ENCODE assay signal across 8 cellular contexts in genomic region chr2:152200562-152201465, GRCh38.
DNase-seq lines count a peak whose midpoint lies in the region; ATAC-seq and TF ChIP-seq lines count a peak whose summit lies in the region.

No MANE protein-coding gene starts in this region.

- no peak; the same call in 1 of the 2 replicates for TF ChIP-seq RAD21 in Ishikawa (IDR thresholded peaks at IDR 0.05; ENCODE audit: low read depth)

- ATAC-seq in activated naive CD8-positive, alpha-beta T cell treated with anti-CD3 and anti-CD28 coated beads, Interleukin-2, amount 50 U/mL, for 24 hours, result peak; percentile 99
- ATAC-seq in HG02981 (IDR thresholded peaks at IDR 0.05; ENCODE audit: unreplicated experiment) (no peak), HG03196 (IDR thresholded peaks at IDR 0.05; ENCODE audit: unreplicated experiment) (no peak)

- H3K27ac Mint-ChIP-seq in activated naive CD8-positive, alpha-beta T cell treated with anti-CD3 and anti-CD28 coated beads, Interleukin-2, amount 50 U/mL, for 24 hours, result no peak overlapping the region

- no peak overlapping the region for H3K4me3 Mint-ChIP-seq in activated naive CD8-positive, alpha-beta T cell treated with anti-CD3 and anti-CD28 coated beads, Interleukin-2, amount 50 U/mL, for 24 hours

- H3K27me3 Mint-ChIP-seq in activated naive CD8-positive, alpha-beta T cell treated with anti-CD3 and anti-CD28 coated beads, Interleukin-2, amount 50 U/mL, for 24 hours, result peaks cover 29% of the 10 kb centered on the region

- no peaks in the 10 kb centered on the region for H3K9me3 Mint-ChIP-seq in activated naive CD8-positive, alpha-beta T cell treated with anti-CD3 and anti-CD28 coated beads, Interleukin-2, amount 50 U/mL, for 24 hours

- TF ChIP-seq EP300 in Ishikawa (IDR thresholded peaks at IDR 0.05; ENCODE audit: borderline replicate concordance), result no peak

- H3K4me1 Mint-ChIP-seq in activated naive CD8-positive, alpha-beta T cell treated with anti-CD3 and anti-CD28 coated beads, Interleukin-2, amount 50 U/mL, for 24 hours, result peaks cover 3% of the 10 kb centered on the region

- peaks cover 2% of the 10 kb centered on the region for H3K36me3 Mint-ChIP-seq in activated naive CD8-positive, alpha-beta T cell treated with anti-CD3 and anti-CD28 coated beads, Interleukin-2, amount 50 U/mL, for 24 hours (ENCODE audit: low read depth)

- DNase-seq in DMS79 (lab: John Stamatoyannopoulos, UW), result peak; percentile 5
- DNase-seq in DMS79 treated with DMSO at 0.1 percent for 48 hours (lab: John Stamatoyannopoulos, UW), result no peak
- DNase-seq in activated naive CD8-positive, alpha-beta T cell treated with anti-CD3 and anti-CD28 coated beads, Interleukin-2, amount 50 U/mL, for 24 hours, result peak; percentile 25
- peak; percentile 72 for DNase-seq in hepatic stellate cell (ENCODE audit: low spot score)
- peak in 2 of 3 donors; percentile 10 to 27 for DNase-seq in stimulated activated CD4-positive, alpha-beta T cell treated with anti-CD3 and anti-CD28 coated beads, TNF-alpha, amount 100 ng/mL, for 48 hours (ENCODE audit: low read depth in 3 of 3)

TF ChIP-seq in Ishikawa, 13 proteins besides CTCF, POLR2A, EP300 and RAD21:
- TF ChIP-seq CEBPB (IDR thresholded peaks at IDR 0.05), result no peak
- TF ChIP-seq MAX (IDR thresholded peaks at IDR 0.05), result no peak
- peak; percentile 50; the same call in 1 of the 2 replicates for TF ChIP-seq TCF12 (IDR thresholded peaks at IDR 0.05; ENCODE audit: low read depth)
- no peak for TF ChIP-seq EGR1 (IDR thresholded peaks at IDR 0.05)
- TF ChIP-seq REST (IDR thresholded peaks at IDR 0.05; ENCODE audit: low read depth), result no peak
- TF ChIP-seq NFIC (IDR thresholded peaks at IDR 0.05), result peak; percentile 74
- TF ChIP-seq TAF1 (IDR thresholded peaks at IDR 0.05; ENCODE audit: low read depth), result no peak
- TF ChIP-seq YY1 (IDR thresholded peaks at IDR 0.05; ENCODE audit: low read depth), result no peak
